8 cellular contexts compared by ENCODE assay signal in the genomic region with DNA sequence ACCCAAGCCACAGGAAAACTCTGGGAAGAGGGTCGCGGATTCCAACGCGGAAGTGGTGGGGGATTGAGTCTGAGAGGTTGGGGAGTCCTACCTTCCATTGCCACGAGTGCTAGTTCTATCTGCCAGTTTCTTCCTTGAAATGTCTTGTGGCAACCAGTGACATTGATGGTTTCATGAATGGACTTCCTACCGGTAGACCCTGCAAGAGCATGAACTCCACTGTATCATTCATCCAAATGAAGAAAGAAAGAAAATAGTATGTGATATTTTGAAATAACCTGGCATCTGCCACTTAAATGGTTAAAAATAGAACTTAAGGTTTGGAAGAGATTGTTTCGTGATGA. TPM values are rescaled to one million over a fixed set of nuclear protein-coding genes. Genes with fewer than 3 reads are reported as not detected.
DNase-seq lines count a peak whose midpoint lies in the region; ATAC-seq and TF ChIP-seq lines count a peak whose summit lies in the region.

No MANE protein-coding gene starts in this region.

- H3K9me3 ChIP-seq in RWPE2 (ENCODE audit: severe bottlenecking) (no peaks in the 10 kb centered on the region), prostate gland (no peaks in the 10 kb centered on the region)

- intact Hi-C loops in prostate gland (cut with DNase I): no loop called here

- no peak for TF ChIP-seq CTCF in RWPE2 (IDR thresholded peaks at IDR 0.05; ENCODE audit: poor library complexity, severe bottlenecking)
- TF ChIP-seq CTCF in prostate gland (IDR thresholded peaks at IDR 0.05): no peak

- DNase-seq in ACHN: peak; percentile 8
- DNase-seq in RWPE2 (ENCODE audit: low spot score): no peak
- DNase-seq in fibroblast of peridontal ligament (ENCODE audit: extremely low read depth): peak; percentile 19
- DNase-seq in prostate gland (ENCODE audit: low spot score): no peak
- no peak for DNase-seq in NCI-H2081 treated with DMSO at 0.1 percent for 48 hours (lab: John Stamatoyannopoulos, UW)
- no peak for DNase-seq in amygdala (lab: John Stamatoyannopoulos, UW)

- 2% methylated on average over 7 of the region's 7 CpGs for WGBS in prostate gland

- in situ Hi-C loops in ACHN (cut with HindIII; ENCODE audit: low pct_ligation_motif_present, low pct_unique_long_range_greater_than_20kb, low sequenced_read_pairs): no loop called here

- no peaks in the 10 kb centered on the region for H3K36me3 ChIP-seq in RWPE2 (ENCODE audit: low read depth)
- no peaks in the 10 kb centered on the region for H3K36me3 ChIP-seq in prostate gland

- TF ChIP-seq POLR2A in prostate gland (IDR thresholded peaks at IDR 0.05): no peak

- H3K27ac ChIP-seq in RWPE2 (ENCODE audit: poor library complexity, severe bottlenecking) (peak overlapping the region; percentile 46), prostate gland (peak overlapping the region; percentile 80 to 86)

- H3K4me1 ChIP-seq in RWPE2 (ENCODE audit: insufficient read depth, poor library complexity, severe bottlenecking) (peaks cover 12% of the 10 kb centered on the region), prostate gland (replicated peaks) (peaks cover 3% of the 10 kb centered on the region)

- H3K27me3 ChIP-seq in RWPE2 (ENCODE audit: insufficient read depth, poor library complexity, severe bottlenecking) (no peaks in the 10 kb centered on the region), prostate gland (replicated peaks; ENCODE audit: insufficient read depth) (no peaks in the 10 kb centered on the region)

- ATAC-seq in GM18868 (IDR thresholded peaks at IDR 0.05; ENCODE audit: unreplicated experiment) (peak; percentile 19), HG03066 (IDR thresholded peaks at IDR 0.05; ENCODE audit: low read depth, unreplicated experiment) (peak; percentile 15), RWPE2 (ENCODE audit: low read depth) (no peak; the same call in 2 of the 3 replicates)

- peak overlapping the region; percentile 79 for H3K4me3 ChIP-seq in RWPE2 (ENCODE audit: severe bottlenecking)
- peak overlapping the region; percentile 91 to 95 for H3K4me3 ChIP-seq in prostate gland

RNA-seq across cellular contexts. Expression of gene SLC10A7, which starts 1.1 kb away (rescaled TPM):
- 10 to 100 TPM in 1 of 2 donors, 1 to 10 TPM in 1; 9.9 to 11.2 TPM for total RNA-seq in prostate gland

Comparison
In these comparisons a context has a peak if more than half of its experiments do, and no peak if none do; other contexts are left out.
1. DNase-seq: peak in ACHN (single experiment) and fibroblast of peridontal ligament (single experiment); none in RWPE2 (single experiment), prostate gland (single experiment), NCI-H2081 treated with DMSO at 0.1 percent for 48 hours (single experiment) and amygdala (0 of 56).